In the genomic region with DNA sequence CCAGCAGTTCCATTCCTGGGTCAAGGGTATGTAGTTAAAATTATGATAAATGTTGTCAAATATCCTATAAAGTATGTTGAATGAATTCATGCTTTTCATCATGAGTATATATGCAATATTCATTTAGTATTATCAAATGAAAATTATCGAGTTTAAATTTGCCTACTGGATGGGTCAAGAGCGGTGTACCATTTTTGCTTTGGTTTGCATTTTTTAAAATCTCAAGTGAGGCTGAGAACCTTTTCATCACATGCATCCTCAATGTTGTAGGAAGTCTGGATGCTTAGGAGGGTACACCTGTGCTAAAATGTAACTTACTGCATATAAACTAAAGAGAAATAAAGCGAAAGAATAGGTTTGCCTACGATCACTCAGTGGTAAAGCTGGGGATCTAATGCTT, we compare ENCODE assay signal across 28 cellular contexts.
"Had no signal": no experiment of that assay in that cellular context is flagged by ENCODE, and none has a peak within 500 bp of the region (broad histone marks: within the 10 kb centered on the region; RNA-seq: fewer than 3 reads in every experiment).

No MANE protein-coding gene starts in this region.

- H3K79me2 ChIP-seq: hepatocyte had no signal

- H3K9me3 ChIP-seq: colonic mucosa, esophagus muscularis mucosa, esophagus squamous epithelium, gastrocnemius medialis, gastroesophageal sphincter, heart left ventricle, heart right ventricle had no signal

- ATAC-seq: effector memory CD8-positive, alpha-beta T cell; esophagus mucosa; foreskin keratinocyte; gastrocnemius medialis; gastroesophageal sphincter; heart left ventricle; heart right ventricle had no signal

- FAIRE-seq: endometrium, endothelial cell of umbilical vein, frontal cortex had no signal

- H3K4me2 ChIP-seq: hepatocyte had no signal

- DNase-seq: colonic mucosa; cortex of kidney; dermis blood vessel endothelial cell; dorsolateral prefrontal cortex; effector CD4-positive, alpha-beta T cell; effector CD8-positive, alpha-beta T cell; effector memory CD4-positive, alpha-beta T cell; effector memory CD8-positive, alpha-beta T cell; endodermal cell; erythroblast; esophagus squamous epithelium; foreskin fibroblast; foreskin keratinocyte; foreskin melanocyte; gastrocnemius medialis; glutamatergic neuron; head of caudate nucleus; heart left ventricle; heart right ventricle had no signal

- H2AFZ ChIP-seq: hepatocyte had no signal

- H3K4me3 ChIP-seq: colonic mucosa, coronary artery, dorsolateral prefrontal cortex, esophagus muscularis mucosa, esophagus squamous epithelium, gastrocnemius medialis, gastroesophageal sphincter, heart left ventricle, heart right ventricle, hepatocyte had no signal

- H3K36me3 ChIP-seq: colonic mucosa had no signal

- H3K27ac ChIP-seq: colonic mucosa, coronary artery, dorsolateral prefrontal cortex, epithelial cell of prostate, esophagus muscularis mucosa, esophagus squamous epithelium, foreskin keratinocyte, gastroesophageal sphincter, heart left ventricle, heart right ventricle, hepatocyte had no signal

- H3K27me3 ChIP-seq: colonic mucosa, dorsolateral prefrontal cortex, esophagus muscularis mucosa, esophagus squamous epithelium, foreskin keratinocyte, gastrocnemius medialis, gastroesophageal sphincter, heart left ventricle, heart right ventricle, hepatocyte had no signal

- H3K4me1 ChIP-seq: colonic mucosa, esophagus muscularis mucosa, esophagus squamous epithelium, foreskin keratinocyte, gastroesophageal sphincter had no signal
